In the genomic region with DNA sequence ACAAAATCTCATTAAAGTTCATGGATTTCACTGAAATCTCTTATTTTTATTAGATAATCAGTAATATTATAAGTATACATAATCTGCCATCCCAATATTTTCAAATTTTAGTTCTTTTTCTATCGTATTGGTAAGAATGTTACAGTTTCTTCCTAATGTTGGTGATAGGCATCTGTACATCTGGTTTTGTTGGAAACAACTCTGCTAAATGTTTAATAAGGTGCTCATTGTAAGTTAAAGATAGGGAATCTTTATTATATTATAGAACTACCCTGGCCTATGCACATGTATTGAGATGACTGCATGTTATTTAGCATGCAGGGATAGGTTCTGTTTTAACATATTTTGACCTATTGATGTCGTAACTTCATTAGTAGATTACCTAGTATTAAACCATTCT, we compare ENCODE assay signal across 38 cellular contexts.
"Had no signal": no experiment of that assay in that cellular context is flagged by ENCODE, and none has a peak within 500 bp of the region (broad histone marks: within the 10 kb centered on the region; RNA-seq: fewer than 3 reads in every experiment).

No MANE protein-coding gene starts in this region.

- H3K27me3 ChIP-seq: ascending aorta, cardiac muscle cell had no signal

- FAIRE-seq: bronchial epithelial cell, TTC549 had no signal

- H3K9me3 ChIP-seq: ascending aorta had no signal

- H3K4me1 Mint-ChIP-seq: activated CD4-positive, alpha-beta T cell treated with anti-CD3 and anti-CD28 coated beads, Interleukin-2, amount 10 ng/mL, durations not matched to agents 24 days and 14 days; activated naive CD4-positive, alpha-beta T cell treated with anti-CD3 and anti-CD28 coated beads, Interleukin-2, amount 10 ng/mL, durations not matched to agents 7 days and 5 days; activated naive CD4-positive, alpha-beta T cell treated with anti-CD3 and anti-CD28 coated beads, Interleukin-2, amount 50 U/mL, for 24 hours; activated naive CD8-positive, alpha-beta T cell treated with anti-CD3 and anti-CD28 coated beads, Interleukin-2, amount 10 ng/mL, durations not matched to agents 7 days and 5 days; activated naive CD8-positive, alpha-beta T cell treated with anti-CD3 and anti-CD28 coated beads, Interleukin-2, amount 50 U/mL, for 24 hours; activated T-helper 17 cell treated with anti-CD3 and anti-CD28 coated beads, Interleukin-2, amount 50 U/mL, for 72 hours; central memory CD8-positive, alpha-beta T cell had no signal

- H3K27ac Mint-ChIP-seq: activated B cell treated with CpG ODN at 0.5 μM for 24 hours; activated CD4-positive, alpha-beta memory T cell treated with anti-CD3 and anti-CD28 coated beads for 36 hours; activated CD4-positive, alpha-beta T cell treated with anti-CD3 and anti-CD28 coated beads, Interleukin-2, amount 10 ng/mL, durations not matched to agents 24 days and 14 days; activated CD8-positive, alpha-beta T cell treated with anti-CD3 and anti-CD28 coated beads for 36 hours; activated naive CD4-positive, alpha-beta T cell treated with anti-CD3 and anti-CD28 coated beads, Interleukin-2, amount 10 ng/mL, durations not matched to agents 7 days and 5 days; activated naive CD4-positive, alpha-beta T cell treated with anti-CD3 and anti-CD28 coated beads, Interleukin-2, amount 50 U/mL, for 24 hours; activated naive CD8-positive, alpha-beta T cell; activated naive CD8-positive, alpha-beta T cell treated with anti-CD3 and anti-CD28 coated beads, Interleukin-2, amount 10 ng/mL, durations not matched to agents 7 days and 5 days; activated naive CD8-positive, alpha-beta T cell treated with anti-CD3 and anti-CD28 coated beads, Interleukin-2, amount 50 U/mL, for 24 hours; activated T-cell treated with anti-CD3 and anti-CD28 coated beads, Interleukin-2, amount 50 U/mL, for 72 hours; activated T-helper 1 cell treated with anti-CD3 and anti-CD28 coated beads, Interleukin-12 subunit alpha, Interleukin-12 subunit beta, Interleukin-2, Interleukin-4 antibody, amounts not matched to agents 30 ng/mL and 10 ng/mL and 1 ng/mL, durations not matched to agents 14 hours and 24 hours and 36 hours; activated T-helper 17 cell treated with anti-CD3 and anti-CD28 coated beads, Interleukin-2, amount 50 U/mL, for 72 hours; brain; T-helper 1 cell treated with Interleukin-12 subunit alpha and Interleukin-12 subunit beta and Interleukin-4 antibody, amounts not matched to agents 30 μg/mL and 1 μg/mL, for 36 hours; T-helper 2 cell treated with Interferon-gamma antibody and Interleukin-4, amounts not matched to agents 5 μg/mL and 100 μg/mL, for 36 hours had no signal

- H3K27me3 Mint-ChIP-seq: activated B cell treated with CpG ODN at 0.5 μM for 24 hours; activated CD8-positive, alpha-beta T cell treated with anti-CD3 and anti-CD28 coated beads for 36 hours; activated naive CD4-positive, alpha-beta T cell treated with anti-CD3 and anti-CD28 coated beads, Interleukin-2, amount 10 ng/mL, durations not matched to agents 7 days and 5 days; activated naive CD4-positive, alpha-beta T cell treated with anti-CD3 and anti-CD28 coated beads, Interleukin-2, amount 50 U/mL, for 24 hours; activated naive CD8-positive, alpha-beta T cell; activated naive CD8-positive, alpha-beta T cell treated with anti-CD3 and anti-CD28 coated beads, Interleukin-2, amount 50 U/mL, for 24 hours; brain; central memory CD8-positive, alpha-beta T cell had no signal

- H3K4me3 Mint-ChIP-seq: activated B cell treated with CpG ODN at 0.5 μM for 24 hours; activated CD4-positive, alpha-beta memory T cell treated with anti-CD3 and anti-CD28 coated beads for 36 hours; activated CD4-positive, alpha-beta T cell treated with anti-CD3 and anti-CD28 coated beads, Interleukin-2, amount 10 ng/mL, durations not matched to agents 24 days and 14 days; activated CD8-positive, alpha-beta T cell treated with anti-CD3 and anti-CD28 coated beads for 36 hours; activated naive CD4-positive, alpha-beta T cell treated with anti-CD3 and anti-CD28 coated beads, Interleukin-2, amount 10 ng/mL, durations not matched to agents 7 days and 5 days; activated naive CD4-positive, alpha-beta T cell treated with anti-CD3 and anti-CD28 coated beads, Interleukin-2, amount 50 U/mL, for 24 hours; activated naive CD8-positive, alpha-beta T cell; activated naive CD8-positive, alpha-beta T cell treated with anti-CD3 and anti-CD28 coated beads, Interleukin-2, amount 10 ng/mL, durations not matched to agents 7 days and 5 days; activated naive CD8-positive, alpha-beta T cell treated with anti-CD3 and anti-CD28 coated beads, Interleukin-2, amount 50 U/mL, for 24 hours; activated T-cell treated with anti-CD3 and anti-CD28 coated beads, Interleukin-2, amount 50 U/mL, for 4 hours; activated T-cell treated with anti-CD3 and anti-CD28 coated beads, Interleukin-2, amount 50 U/mL, for 72 hours; activated T-helper 1 cell treated with anti-CD3 and anti-CD28 coated beads, Interleukin-12 subunit alpha, Interleukin-12 subunit beta, Interleukin-2, Interleukin-4 antibody, amounts not matched to agents 30 ng/mL and 10 ng/mL and 1 ng/mL, durations not matched to agents 14 hours and 24 hours and 36 hours; activated T-helper 17 cell treated with anti-CD3 and anti-CD28 coated beads, Interleukin-2, amount 50 U/mL, for 72 hours; brain; central memory CD8-positive, alpha-beta T cell; T-helper 1 cell treated with Interleukin-12 subunit alpha and Interleukin-12 subunit beta and Interleukin-4 antibody, amounts not matched to agents 30 μg/mL and 1 μg/mL, for 36 hours; T-helper 2 cell treated with Interferon-gamma antibody and Interleukin-4, amounts not matched to agents 5 μg/mL and 100 μg/mL, for 36 hours had no signal

- H3K4me3 ChIP-seq: ascending aorta, cardiac muscle cell had no signal

- DNase-seq: activated B cell treated with CpG ODN at 0.5 μM for 24 hours; activated CD4-positive, alpha-beta memory T cell treated with anti-CD3 and anti-CD28 coated beads for 36 hours; activated CD4-positive, alpha-beta T cell treated with anti-CD3 and anti-CD28 coated beads for 4 hours; activated CD4-positive, alpha-beta T cell treated with anti-CD3 and anti-CD28 coated beads, Interleukin-2, amount 10 ng/mL, durations not matched to agents 24 days and 14 days; activated CD4-positive, alpha-beta T cell treated with anti-CD3 and anti-CD28 coated beads, Interleukin-2, amount 50 U/mL, for 1 hour; activated CD4-positive, alpha-beta T cell treated with anti-CD3 and anti-CD28 coated beads, Interleukin-2, amount 50 U/mL, for 4 hours; activated CD4-positive, CD25-positive, alpha-beta regulatory T cell treated with anti-CD3 and anti-CD28 coated beads, Interleukin-2, amount 50 U/mL, for 72 hours; activated CD8-positive, alpha-beta memory T cell treated with anti-CD3 and anti-CD28 coated beads, Interleukin-2, amount 50 U/mL, for 4 hours; activated CD8-positive, alpha-beta T cell treated with anti-CD3 and anti-CD28 coated beads for 36 hours; activated effector memory CD4-positive, alpha-beta T cell treated with anti-CD3 and anti-CD28 coated beads, Interleukin-2, amount 50 U/mL, for 16 hours; activated gamma-delta T cell treated with Interleukin-2 at 50 U/mL for 16 hours; activated naive CD4-positive, alpha-beta T cell; activated naive CD4-positive, alpha-beta T cell treated with anti-CD3 and anti-CD28 coated beads, Interleukin-2, amount 10 ng/mL, durations not matched to agents 7 days and 5 days; activated naive CD8-positive, alpha-beta T cell treated with anti-CD3 and anti-CD28 coated beads, Interleukin-2, amount 10 ng/mL, durations not matched to agents 7 days and 5 days; activated naive CD8-positive, alpha-beta T cell treated with anti-CD3 and anti-CD28 coated beads, Interleukin-2, amount 50 U/mL, for 24 hours; activated T-cell treated with anti-CD3 and anti-CD28 coated beads for 4 hours; activated T-cell treated with anti-CD3 and anti-CD28 coated beads, Interleukin-2, amount 50 U/mL, for 1 hour; activated T-cell treated with anti-CD3 and anti-CD28 coated beads, Interleukin-2, amount 50 U/mL, for 4 hours; activated T-cell treated with anti-CD3 and anti-CD28 coated beads, Interleukin-2, amount 50 U/mL, for 72 hours; amygdala; anterior cingulate cortex; caudate nucleus; cerebellar nuclear complex; T-helper 2 cell; T-helper 9 cell had no signal

- H3K27ac ChIP-seq: ascending aorta, cardiac muscle cell, VCaP had no signal

- H3K9me3 Mint-ChIP-seq: activated B cell treated with CpG ODN at 0.5 μM for 24 hours; activated CD4-positive, alpha-beta memory T cell treated with anti-CD3 and anti-CD28 coated beads for 36 hours; activated CD4-positive, alpha-beta T cell treated with anti-CD3 and anti-CD28 coated beads, Interleukin-2, amount 10 ng/mL, durations not matched to agents 24 days and 14 days; activated CD8-positive, alpha-beta T cell treated with anti-CD3 and anti-CD28 coated beads for 36 hours; activated naive CD4-positive, alpha-beta T cell treated with anti-CD3 and anti-CD28 coated beads, Interleukin-2, amount 10 ng/mL, durations not matched to agents 7 days and 5 days; activated naive CD4-positive, alpha-beta T cell treated with anti-CD3 and anti-CD28 coated beads, Interleukin-2, amount 50 U/mL, for 24 hours; activated naive CD8-positive, alpha-beta T cell treated with anti-CD3 and anti-CD28 coated beads, Interleukin-2, amount 10 ng/mL, durations not matched to agents 7 days and 5 days; activated naive CD8-positive, alpha-beta T cell treated with anti-CD3 and anti-CD28 coated beads, Interleukin-2, amount 50 U/mL, for 24 hours; activated T-cell treated with anti-CD3 and anti-CD28 coated beads, Interleukin-2, amount 50 U/mL, for 4 hours; activated T-cell treated with anti-CD3 and anti-CD28 coated beads, Interleukin-2, amount 50 U/mL, for 72 hours; activated T-helper 1 cell treated with anti-CD3 and anti-CD28 coated beads, Interleukin-12 subunit alpha, Interleukin-12 subunit beta, Interleukin-2, Interleukin-4 antibody, amounts not matched to agents 30 ng/mL and 10 ng/mL and 1 ng/mL, durations not matched to agents 14 hours and 24 hours and 36 hours; activated T-helper 17 cell treated with anti-CD3 and anti-CD28 coated beads, Interleukin-2, amount 50 U/mL, for 72 hours; brain; central memory CD8-positive, alpha-beta T cell; T-helper 1 cell treated with Interleukin-12 subunit alpha and Interleukin-12 subunit beta and Interleukin-4 antibody, amounts not matched to agents 30 μg/mL and 1 μg/mL, for 36 hours; T-helper 2 cell treated with Interferon-gamma antibody and Interleukin-4, amounts not matched to agents 5 μg/mL and 100 μg/mL, for 36 hours had no signal

- H3K36me3 ChIP-seq: ascending aorta, cardiac muscle cell had no signal

- H3K36me3 Mint-ChIP-seq: activated CD4-positive, alpha-beta memory T cell treated with anti-CD3 and anti-CD28 coated beads for 36 hours; activated naive CD4-positive, alpha-beta T cell treated with anti-CD3 and anti-CD28 coated beads, Interleukin-2, amount 10 ng/mL, durations not matched to agents 7 days and 5 days; activated naive CD4-positive, alpha-beta T cell treated with anti-CD3 and anti-CD28 coated beads, Interleukin-2, amount 50 U/mL, for 24 hours; activated naive CD8-positive, alpha-beta T cell; activated naive CD8-positive, alpha-beta T cell treated with anti-CD3 and anti-CD28 coated beads, Interleukin-2, amount 10 ng/mL, durations not matched to agents 7 days and 5 days; brain had no signal
